2 cellular contexts compared by ENCODE assay signal in genomic region chr5:181098642-181099452, GRCh38.
TF ChIP-seq lines count a peak whose summit lies in the region.

No MANE protein-coding gene starts in this region.

TF ChIP-seq in A549, 52 proteins besides CTCF, POLR2A, EP300 and RAD21 (continues in another document):
- TF ChIP-seq MAX (IDR thresholded peaks at IDR 0.05) (peak; percentile 74), BHLHE40 (IDR thresholded peaks at IDR 0.05; ENCODE audit: low read depth, low read length) (peak; percentile 36; the same call in 1 of the 2 replicates), SREBF2 (IDR thresholded peaks at IDR 0.05) (no peak), ESRRA (IDR thresholded peaks at IDR 0.05; ENCODE audit: borderline replicate concordance, low read length) (no peak), HOXB5 (CRISPR knock-in tag; IDR thresholded peaks at IDR 0.05) (no peak), RFX5 (IDR thresholded peaks at IDR 0.05) (no peak), HEYL (CRISPR knock-in tag; IDR thresholded peaks at IDR 0.05) (no peak), HMGXB4 (CRISPR knock-in tag; IDR thresholded peaks at IDR 0.05; ENCODE audit: borderline replicate concordance) (no peak), REST (IDR thresholded peaks at IDR 0.05) (no peak), RCOR1 (IDR thresholded peaks at IDR 0.05; ENCODE audit: low read depth, low read length) (no peak), HOXA7 (CRISPR knock-in tag; IDR thresholded peaks at IDR 0.05) (no peak), NFE2L2 (conservative IDR thresholded peaks at IDR 0.05; ENCODE audit: low read length) (no peak), E2F6 (IDR thresholded peaks at IDR 0.05; ENCODE audit: borderline replicate concordance, low read depth) (0 out of 2 replicates have a peak, but pooled peaks have one; percentile 32), SMC3 (IDR thresholded peaks at IDR 0.05) (no peak), HOXB13 (CRISPR knock-in tag; IDR thresholded peaks at IDR 0.05; ENCODE audit: low read depth) (no peak), BCL3 (IDR thresholded peaks at IDR 0.05) (no peak), ELK1 (IDR thresholded peaks at IDR 0.05; ENCODE audit: low read depth, low read length) (no peak), RARB (CRISPR knock-in tag; IDR thresholded peaks at IDR 0.05) (no peak), KDM1A (IDR thresholded peaks at IDR 0.05; ENCODE audit: low read depth) (no peak), MAZ (IDR thresholded peaks at IDR 0.05; ENCODE audit: borderline replicate concordance, low read depth, low read length) (no peak), JUNB (IDR thresholded peaks at IDR 0.05) (no peak), CHD4 (IDR thresholded peaks at IDR 0.05; ENCODE audit: borderline replicate concordance) (no peak), KDM5A (IDR thresholded peaks at IDR 0.05) (no peak), CBX2 (IDR thresholded peaks at IDR 0.05; ENCODE audit: borderline replicate concordance, low read depth) (no peak), RNF2 (IDR thresholded peaks at IDR 0.05; ENCODE audit: borderline replicate concordance, low read depth) (no peak), ZC3H11A (IDR thresholded peaks at IDR 0.05) (no peak), ZFP36 (IDR thresholded peaks at IDR 0.05; ENCODE audit: borderline replicate concordance, partially characterized antibody) (no peak), FOSL2 (IDR thresholded peaks at IDR 0.05) (no peak), FOSL2 (CRISPR knock-in tag; IDR thresholded peaks at IDR 0.05) (no peak)

TF ChIP-seq in H1, 55 proteins besides CTCF, POLR2A, EP300 and RAD21:
- no peak for TF ChIP-seq SUZ12 (IDR thresholded peaks at IDR 0.05; ENCODE audit: low read length)
- peak; percentile 8; the same call in 1 of the 2 replicates for TF ChIP-seq E2F6 (IDR thresholded peaks at IDR 0.05)
- peak; percentile 30 for TF ChIP-seq MAX (IDR thresholded peaks at IDR 0.05)
TF ChIP-seq in H1: peak in this region for 2.
